10 cellular contexts compared by ENCODE assay signal in the genomic region with DNA sequence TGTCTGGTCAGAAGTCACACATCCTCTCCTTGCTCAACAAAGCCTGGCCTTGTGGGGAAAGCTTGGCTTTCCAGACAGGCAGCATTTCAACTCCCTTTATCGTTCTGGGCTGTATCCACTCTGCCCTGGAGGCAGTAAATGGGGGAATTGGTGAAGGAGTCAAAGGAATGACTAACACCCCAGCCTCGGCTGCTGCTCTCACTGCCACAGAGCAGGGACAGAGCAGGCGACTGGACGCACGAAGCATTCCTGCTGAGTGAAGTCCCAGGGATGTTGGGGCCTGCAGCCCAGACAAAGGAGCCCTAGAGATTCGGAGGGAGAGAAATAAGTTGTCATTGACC. TPM values are rescaled to one million over a fixed set of nuclear protein-coding genes. Genes with fewer than 3 reads are reported as not detected.
DNase-seq lines count a peak whose midpoint lies in the region; ATAC-seq, FAIRE-seq and TF ChIP-seq lines count a peak whose summit lies in the region.
"Had no signal": no experiment of that assay in that cellular context is flagged by ENCODE, and none has a peak within 500 bp of the region (broad histone marks: within the 10 kb centered on the region; RNA-seq: fewer than 3 reads in every experiment).

No MANE protein-coding gene starts in this region.

- no peaks in the 10 kb centered on the region for H3K9me3 ChIP-seq in BLaER1
- no peaks in the 10 kb centered on the region for H3K9me3 ChIP-seq in GM23248 (ENCODE audit: low read depth)
- H3K9me3 ChIP-seq in GM12878 (replicated peaks; ENCODE audit: control insufficient read depth, insufficient read depth, low read length) = no peaks in the 10 kb centered on the region
- no peaks in the 10 kb centered on the region for H3K9me3 ChIP-seq in mesodermal cell (ENCODE audit: control insufficient read depth, low read length)
- H3K9me3 ChIP-seq: thoracic aorta had no signal

- H4K20me1 ChIP-seq in BLaER1 (no peaks in the 10 kb centered on the region), GM23248 (ENCODE audit: insufficient read depth) (no peaks in the 10 kb centered on the region), GM12878 (ENCODE audit: control insufficient read depth, insufficient read depth) (no peaks in the 10 kb centered on the region)

- no peak overlapping the region for H3K27ac Mint-ChIP-seq in progenitor cell of endocrine pancreas

- no peaks in the 10 kb centered on the region for H3K36me3 Mint-ChIP-seq in progenitor cell of endocrine pancreas (ENCODE audit: insufficient read depth)

- CTCF ChIA-PET in GM12878 (lab: Yijun Ruan, JAX) = interaction anchor here (0.8 to 3.2 kb wide), 12 partner anchors 10 to 449 kb away, joined by 3 to 139 read pairs (median 20); a partner anchor contains a TSS

- RAD21 ChIA-PET in GM12878 (lab: Charles Lee; ENCODE audit: unreplicated experiment) = interaction anchor here (1.3 to 2.8 kb wide), 6 partner anchors 54 to 341 kb away, joined by 4 to 75 read pairs (median 16); no protein-coding TSS in a partner anchor

- SMC1A ChIA-PET in GM12878 (lab: Charles Lee; ENCODE audit: uncharacterized antibody, unreplicated experiment) = interaction anchor here (2.4 to 3.2 kb wide), 3 partner anchors 54 to 285 kb away, joined by 8 to 128 read pairs (median 22); no protein-coding TSS in a partner anchor

- TF ChIP-seq EP300 in GM12878 (IDR thresholded peaks at IDR 0.05; ENCODE audit: borderline replicate concordance in 1 of 2, control insufficient read depth in 1 of 2, low read depth in 2 of 2, low read length in 2 of 2) = no peak

- H3K4me3 ChIP-seq in BLaER1 = no peak overlapping the region
- no peak overlapping the region for H3K4me3 ChIP-seq in GM23248
- H3K4me3 ChIP-seq in GM12878 = no peak overlapping the region
- H3K4me3 ChIP-seq in mesodermal cell (ENCODE audit: extremely low read depth, insufficient read depth, low read length, poor library complexity, severe bottlenecking) = no peak overlapping the region
- H3K4me3 ChIP-seq: thoracic aorta had no signal

- H3K9me3 Mint-ChIP-seq in progenitor cell of endocrine pancreas (ENCODE audit: low read depth) = no peaks in the 10 kb centered on the region

- no peak for TF ChIP-seq RAD21 in GM12878 (IDR thresholded peaks at IDR 0.05; ENCODE audit: insufficient read depth, low read depth, low read length)

- POLR2A ChIA-PET in GM12878 (lab: Charles Lee) = interaction anchor here (0.6 to 1.9 kb wide), 3 partner anchors 8 to 283 kb away, joined by 3 to 6 read pairs (median 4); no protein-coding TSS in a partner anchor

- H3K27me3 Mint-ChIP-seq in progenitor cell of endocrine pancreas = peaks cover 48% of the 10 kb centered on the region

- H3K27ac ChIP-seq in BLaER1 (no peak overlapping the region), GM23248 (peak overlapping the region; percentile 25), GM12878 (ENCODE audit: control insufficient read depth, insufficient read depth) (peak overlapping the region; percentile 62; the same call in 1 of the 2 replicates), mesodermal cell (ENCODE audit: low read depth, low read length, severe bottlenecking) (peak overlapping the region; percentile 71)
- H3K27ac ChIP-seq: thoracic aorta had no signal

- peaks cover 4% of the 10 kb centered on the region; the same call in 1 of the 2 replicates for H3F3A ChIP-seq in GM23248 (ENCODE audit: insufficient read depth)

- H3K36me3 ChIP-seq in BLaER1 = no peaks in the 10 kb centered on the region
- no peaks in the 10 kb centered on the region for H3K36me3 ChIP-seq in GM23248 (ENCODE audit: low read depth)
- H3K36me3 ChIP-seq in GM12878 (ENCODE audit: control insufficient read depth in 2 of 2, insufficient read depth in 2 of 2, low read length in 1 of 2) = no peaks in the 10 kb centered on the region
- no peaks in the 10 kb centered on the region for H3K36me3 ChIP-seq in mesodermal cell (ENCODE audit: control insufficient read depth, insufficient read depth, low read length)
- H3K36me3 ChIP-seq: thoracic aorta had no signal

- no peaks in the 10 kb centered on the region for H3K9me2 ChIP-seq in GM23248 (ENCODE audit: insufficient read depth)

- DNase-seq in GM23248 = peak; percentile 81
- DNase-seq in GM12878 (ENCODE audit: low read depth, low spot score) = no peak
- no peak for DNase-seq in activated effector memory CD4-positive, alpha-beta T cell treated with Interleukin-2 at 50 U/mL for 16 hours
- DNase-seq in progenitor cell of endocrine pancreas (ENCODE audit: low spot score, unreplicated experiment) = no peak
- no peak for DNase-seq in left lobe of liver (ENCODE audit: low spot score)
- DNase-seq: GOT3 had no signal

- no peak for ATAC-seq in GM12878
- no peak for ATAC-seq in HG03097 (IDR thresholded peaks at IDR 0.05; ENCODE audit: low FRiP score, unreplicated experiment)
- no peak for ATAC-seq in left lobe of liver

- BruUV-seq in GM12878 (replicated peaks; lab: Mats Ljungman, UMichigan) = no TSS peak

- H3K4me2 ChIP-seq in BLaER1 = peak overlapping the region; percentile 85
- peak overlapping the region; percentile 32 for H3K4me2 ChIP-seq in GM23248 (ENCODE audit: unreplicated experiment)
- H3K4me2 ChIP-seq in GM12878 (ENCODE audit: control insufficient read depth, insufficient read depth) = peak overlapping the region; percentile 95; the same call in 1 of the 2 replicates

- H3K27me3 ChIP-seq in BLaER1 (no peaks in the 10 kb centered on the region), GM23248 (replicated peaks; ENCODE audit: insufficient read depth) (no peaks in the 10 kb centered on the region), GM12878 (replicated peaks in 1 of 2; ENCODE audit: control insufficient read depth in 2 of 2, insufficient read depth in 2 of 2, low read length in 1 of 2) (no peaks in the 10 kb centered on the region)

- H3K4me1 Mint-ChIP-seq in progenitor cell of endocrine pancreas (ENCODE audit: low read depth) = peaks cover 11% of the 10 kb centered on the region

- no peak for TF ChIP-seq POLR2A in GM12878 (IDR thresholded peaks at IDR 0.05; ENCODE audit: low read depth, low read length)

- in situ Hi-C loops in GM23248 (cut with MboI) (no loop called here), GM12878 (cut with MboI) (loop anchor here (5.0 kb wide), 2 partner anchors 256 to 346 kb away; no protein-coding TSS in a partner anchor)

- no peak overlapping the region for H3K4me3 Mint-ChIP-seq in progenitor cell of endocrine pancreas (ENCODE audit: low read depth)

- no peak for FAIRE-seq in GM12878 (lab: Jason Lieb, UNC)

- TF ChIP-seq CTCF in GM12878 (IDR thresholded peaks at IDR 0.05 in 2 of 3, conservative IDR thresholded peaks at IDR 0.05 in 1 of 3; ENCODE audit: control insufficient read depth in 2 of 3, extremely low read depth in 1 of 3, insufficient read depth in 1 of 3, low read depth in 3 of 3, low read length in 3 of 3) (no peak), progenitor cell of endocrine pancreas (IDR thresholded peaks at IDR 0.05; ENCODE audit: unreplicated experiment) (no peak)

- H3K9ac ChIP-seq in BLaER1 (no peak overlapping the region), GM23248 (peak overlapping the region; percentile 19; the same call in 1 of the 2 replicates), GM12878 (ENCODE audit: control insufficient read depth, insufficient read depth, low read length) (no peak overlapping the region)

- 10 to 12% methylated on average over 6 of the region's 6 CpGs for WGBS in GM23248 (ENCODE audit: low coverage in 1 of 2, low lambda C conversion rate in 2 of 2, missing lambda C conversion rate in 2 of 2), 2 experiments
- WGBS in GM12878 (ENCODE audit: insufficient coverage, insufficient replicate concordance, low lambda C conversion rate, missing lambda C conversion rate) = 98% methylated on average over 6 of the region's 6 CpGs
- 53 to 58% methylated on average over 5 of the region's 6 CpGs for WGBS in mesodermal cell (ENCODE audit: insufficient coverage in 2 of 2), 2 experiments

- no peaks in the 10 kb centered on the region for H3K79me2 ChIP-seq in GM23248 (ENCODE audit: insufficient read depth)
- no peaks in the 10 kb centered on the region for H3K79me2 ChIP-seq in GM12878 (ENCODE audit: control insufficient read depth, insufficient read depth, low read length)

- H3K4me1 ChIP-seq in BLaER1 (peaks cover 22% of the 10 kb centered on the region), GM23248 (ENCODE audit: insufficient read depth) (peaks cover 10% of the 10 kb centered on the region), GM12878 (ENCODE audit: control insufficient read depth, insufficient read depth, low read length) (peaks cover 22% of the 10 kb centered on the region), mesodermal cell (ENCODE audit: control insufficient read depth, insufficient read depth, low read length, poor library complexity, severe bottlenecking) (peaks cover 18% of the 10 kb centered on the region)

- intact Hi-C loops in GM12878 (cut with micrococcal nuclease; ENCODE audit: unreplicated experiment) = loop anchor here (2.0 kb wide), 1 partner anchor 431 kb away; no protein-coding TSS in a partner anchor

- H2AFZ ChIP-seq in GM23248 (peak overlapping the region; percentile 46), GM12878 (ENCODE audit: control insufficient read depth, low read depth, low read length) (peak overlapping the region; percentile 91)

TF ChIP-seq in GM12878, 131 proteins besides CTCF, POLR2A, EP300 and RAD21 (continues in another document):
- TF ChIP-seq SRF (IDR thresholded peaks at IDR 0.05; ENCODE audit: low read depth in 2 of 2, low read length in 2 of 2) = no peak

RNA-seq across cellular contexts. Expression of a gene that starts 52.7 kb away (rescaled TPM):
- total RNA-seq in GM23248 (2014; rRNA removed; shearing (Covaris generic)) = 0.63 TPM in 1 of 2 replicates, not detected in the other
- polyA plus RNA-seq in GM23248 (2016; fragmentation: Nextera tagmentation; extraction: Ambion mirVana) (not detected in 2 replicates), GM12878 (2011; rRNA removed) (0.05 TPM in 1 of 2 replicates, not detected in the other), GM12878 (2014; fragmentation: Illumina TruSeq; extraction: Trizol) (not detected in 2 replicates), GM12878 (2014; fragmentation: Nextera tagmentation; extraction: Ambion mirVana) (not detected), GM12878 (2014; rRNA removed) (0.53 TPM in 1 of 2 replicates, not detected in the other), GM12878 (2016; fragmentation: Nextera tagmentation; extraction: Ambion mirVana) (under 1 TPM in 1 of 2 experiments, not detected in 1; 0.19 TPM)
- total RNA-seq in GM12878 (2013; cell fraction: nucleolus; rRNA removed) = not detected in 2 replicates
- total RNA-seq in GM12878 (2014; rRNA removed) (not detected in 2 replicates), GM12878 (2014; rRNA removed; fragmentation: Illumina TruSeq; extraction: Trizol) (not detected in 2 replicates), GM12878 (2021) (not detected in 2 replicates), progenitor cell of endocrine pancreas (1.5 and 1.7 TPM in 2 replicates), left lobe of liver (3.4 TPM)
- 0.17 TPM for polyA plus RNA-seq in GM12878 (2011; ENCODE audit: low read depth)
- 0.03 TPM in 1 of 2 replicates, not detected in the other for polyA plus RNA-seq in GM12878 (2011; cell fraction: cytosol; rRNA removed)
- 0.15 TPM in 1 of 2 replicates, not detected in the other for polyA plus RNA-seq in GM12878 (2011; cell fraction: nucleus; rRNA removed)
- 0.27 TPM in 1 of 2 replicates, not detected in the other for polyA plus RNA-seq in GM12878 (2012)
- polyA minus RNA-seq in GM12878 (2011; rRNA and poly(A)+ RNA removed) = not detected in 2 replicates
- not detected in 2 replicates for polyA minus RNA-seq in GM12878 (2011; cell fraction: cytosol; rRNA and poly(A)+ RNA removed)
- polyA minus RNA-seq in GM12878 (2011; cell fraction: nucleus; rRNA and poly(A)+ RNA removed) = not detected in 2 replicates
- 11.6 TPM for polyA plus RNA-seq in mesodermal cell (2013, experiment 1 of 2)
- 11.3 TPM for polyA plus RNA-seq in mesodermal cell (2013, experiment 2 of 2)

Comparison
In these comparisons a context has a peak if more than half of its experiments do, and no peak if none do; other contexts are left out.
1. H3K4me2 ChIP-seq: peak in every context shown above with its lines; median percentile 95 in GM12878; 85 in BLaER1; 32 in GM23248.